In the genomic region with DNA sequence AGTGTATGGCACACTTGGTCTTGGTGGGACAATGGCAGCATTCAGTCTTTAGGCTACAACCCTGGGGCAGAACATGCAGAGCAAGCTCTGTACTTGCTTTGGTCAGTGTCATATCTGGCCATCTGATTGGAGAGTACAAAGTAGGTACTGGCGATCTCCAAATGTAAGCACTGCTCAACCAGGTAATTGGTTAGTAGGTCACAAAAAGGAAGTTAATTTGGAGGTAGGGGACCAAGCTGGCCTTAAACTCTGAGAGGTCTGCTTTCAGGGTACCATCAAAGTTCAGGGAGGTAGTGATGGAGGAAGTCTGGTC, we compare ENCODE assay signal across 1 cellular context.
TF ChIP-seq lines count a peak whose summit lies in the region.

No MANE protein-coding gene starts in this region.

TF ChIP-seq in K562, 482 proteins besides CTCF, POLR2A, EP300 and RAD21 (continued from another document):
- peak; percentile 26; the same call in 1 of the 2 replicates for TF ChIP-seq IFI16 (CRISPR knock-in tag; IDR thresholded peaks at IDR 0.05)
- TF ChIP-seq, protein P1, sequence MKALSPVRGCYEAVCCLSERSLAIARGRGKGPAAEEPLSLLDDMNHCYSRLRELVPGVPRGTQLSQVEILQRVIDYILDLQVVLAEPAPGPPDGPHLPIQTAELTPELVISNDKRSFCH (CRISPR knock-in tag; IDR thresholded peaks at IDR 0.05), result no peak
- TF ChIP-seq, protein P1 (tag; IDR thresholded peaks at IDR 0.05), result peak; percentile 63; the same call in 1 of the 2 replicates
- TF ChIP-seq ZNF311 (CRISPR knock-in tag; IDR thresholded peaks at IDR 0.05), result 0 out of 2 replicates have a peak, but pooled peaks have one; percentile 8
- TF ChIP-seq CREB1 (IDR thresholded peaks at IDR 0.05), result no peak
- peak; percentile 31; the same call in 1 of the 2 replicates for TF ChIP-seq CREB1 (CRISPR knock-in tag; IDR thresholded peaks at IDR 0.05)
- TF ChIP-seq, protein P2, sequence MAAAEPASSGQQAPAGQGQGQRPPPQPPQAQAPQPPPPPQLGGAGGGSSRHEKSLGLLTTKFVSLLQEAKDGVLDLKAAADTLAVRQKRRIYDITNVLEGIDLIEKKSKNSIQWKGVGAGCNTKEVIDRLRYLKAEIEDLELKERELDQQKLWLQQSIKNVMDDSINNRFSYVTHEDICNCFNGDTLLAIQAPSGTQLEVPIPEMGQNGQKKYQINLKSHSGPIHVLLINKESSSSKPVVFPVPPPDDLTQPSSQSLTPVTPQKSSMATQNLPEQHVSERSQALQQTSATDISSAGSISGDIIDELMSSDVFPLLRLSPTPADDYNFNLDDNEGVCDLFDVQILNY (CRISPR knock-in tag; IDR thresholded peaks at IDR 0.05), result no peak
TF ChIP-seq in K562: peak in this region for 8.
